Comparison of ENCODE assay signal across 1 cellular context in the genomic region with DNA sequence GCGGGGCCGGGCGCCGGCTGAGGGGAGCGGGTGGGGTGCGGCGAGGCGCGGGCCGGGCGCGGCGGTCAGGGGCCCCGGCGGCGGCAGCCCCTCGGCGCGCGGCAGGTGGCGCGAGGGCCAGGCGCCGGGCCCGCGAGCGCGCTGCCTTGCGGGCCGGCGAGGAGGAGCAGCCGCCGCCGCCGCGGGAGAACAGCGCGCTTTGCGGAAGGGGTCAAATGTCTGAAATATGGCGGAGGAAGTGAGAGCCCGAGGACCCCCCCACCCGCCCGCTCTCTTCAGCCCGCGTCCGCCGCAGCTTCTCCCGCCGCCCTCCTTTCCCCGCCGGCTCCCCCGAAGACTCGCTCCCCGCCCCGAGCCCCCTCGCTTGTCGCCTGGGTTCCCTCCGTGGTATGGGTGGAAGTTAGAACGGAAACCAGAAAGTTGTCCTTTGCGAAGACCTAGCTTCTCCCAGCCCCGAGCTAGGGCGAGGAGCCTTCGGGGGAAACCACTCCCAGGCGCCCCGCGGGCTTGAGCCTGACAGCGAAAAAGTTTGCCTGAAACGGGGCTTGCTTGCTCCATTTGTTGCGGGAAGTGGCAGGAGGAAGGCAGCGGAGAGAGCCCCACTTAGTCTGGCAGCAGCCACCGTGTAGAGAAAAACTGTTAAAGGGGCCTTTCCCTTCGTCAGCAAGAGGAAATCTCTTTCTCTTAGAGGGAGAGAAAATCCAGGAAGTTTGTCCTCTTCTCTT.
TF ChIP-seq lines count a peak whose summit lies in the region.

No MANE protein-coding gene starts in this region.

TF ChIP-seq in GM12878, 131 proteins besides CTCF, POLR2A, EP300 and RAD21 (continued from another document):
- TF ChIP-seq RUNX3 (IDR thresholded peaks at IDR 0.05; ENCODE audit: low read length) (no peak), NR2F1 (conservative IDR thresholded peaks at IDR 0.05) (no peak), SRF (IDR thresholded peaks at IDR 0.05; ENCODE audit: low read depth in 2 of 2, low read length in 2 of 2) (no peak), NFIC (IDR thresholded peaks at IDR 0.05; ENCODE audit: low read depth, low read length) (no peak), RAD51 (IDR thresholded peaks at IDR 0.05) (no peak), MEF2A (IDR thresholded peaks at IDR 0.05; ENCODE audit: insufficient read depth, low read depth, low read length) (no peak), SPI1 (IDR thresholded peaks at IDR 0.05; ENCODE audit: borderline replicate concordance, insufficient read depth, low read depth, low read length) (peak; percentile 16; the same call in 1 of the 2 replicates), YY1 (IDR thresholded peaks at IDR 0.05; ENCODE audit: low read depth, low read length) (peak; percentile 64), PAX5 (IDR thresholded peaks at IDR 0.05; ENCODE audit: borderline replicate concordance, low read depth, low read length) (no peak), BACH1 (IDR thresholded peaks at IDR 0.05; ENCODE audit: borderline replicate concordance) (no peak), POLR2AphosphoS5 (IDR thresholded peaks at IDR 0.05; ENCODE audit: low read length) (0 out of 2 replicates have a peak, but pooled peaks have one; percentile 49), RCOR1 (conservative IDR thresholded peaks at IDR 0.05; ENCODE audit: low read depth, low read length) (no peak), WRNIP1 (IDR thresholded peaks at IDR 0.05; ENCODE audit: borderline replicate concordance, low read depth, low read length) (no peak)
- TF ChIP-seq, protein P1, sequence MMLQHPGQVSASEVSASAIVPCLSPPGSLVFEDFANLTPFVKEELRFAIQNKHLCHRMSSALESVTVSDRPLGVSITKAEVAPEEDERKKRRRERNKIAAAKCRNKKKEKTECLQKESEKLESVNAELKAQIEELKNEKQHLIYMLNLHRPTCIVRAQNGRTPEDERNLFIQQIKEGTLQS (IDR thresholded peaks at IDR 0.05; ENCODE audit: borderline replicate concordance, extremely low read depth, low read depth, low read length): no peak
- TF ChIP-seq, protein P2, sequence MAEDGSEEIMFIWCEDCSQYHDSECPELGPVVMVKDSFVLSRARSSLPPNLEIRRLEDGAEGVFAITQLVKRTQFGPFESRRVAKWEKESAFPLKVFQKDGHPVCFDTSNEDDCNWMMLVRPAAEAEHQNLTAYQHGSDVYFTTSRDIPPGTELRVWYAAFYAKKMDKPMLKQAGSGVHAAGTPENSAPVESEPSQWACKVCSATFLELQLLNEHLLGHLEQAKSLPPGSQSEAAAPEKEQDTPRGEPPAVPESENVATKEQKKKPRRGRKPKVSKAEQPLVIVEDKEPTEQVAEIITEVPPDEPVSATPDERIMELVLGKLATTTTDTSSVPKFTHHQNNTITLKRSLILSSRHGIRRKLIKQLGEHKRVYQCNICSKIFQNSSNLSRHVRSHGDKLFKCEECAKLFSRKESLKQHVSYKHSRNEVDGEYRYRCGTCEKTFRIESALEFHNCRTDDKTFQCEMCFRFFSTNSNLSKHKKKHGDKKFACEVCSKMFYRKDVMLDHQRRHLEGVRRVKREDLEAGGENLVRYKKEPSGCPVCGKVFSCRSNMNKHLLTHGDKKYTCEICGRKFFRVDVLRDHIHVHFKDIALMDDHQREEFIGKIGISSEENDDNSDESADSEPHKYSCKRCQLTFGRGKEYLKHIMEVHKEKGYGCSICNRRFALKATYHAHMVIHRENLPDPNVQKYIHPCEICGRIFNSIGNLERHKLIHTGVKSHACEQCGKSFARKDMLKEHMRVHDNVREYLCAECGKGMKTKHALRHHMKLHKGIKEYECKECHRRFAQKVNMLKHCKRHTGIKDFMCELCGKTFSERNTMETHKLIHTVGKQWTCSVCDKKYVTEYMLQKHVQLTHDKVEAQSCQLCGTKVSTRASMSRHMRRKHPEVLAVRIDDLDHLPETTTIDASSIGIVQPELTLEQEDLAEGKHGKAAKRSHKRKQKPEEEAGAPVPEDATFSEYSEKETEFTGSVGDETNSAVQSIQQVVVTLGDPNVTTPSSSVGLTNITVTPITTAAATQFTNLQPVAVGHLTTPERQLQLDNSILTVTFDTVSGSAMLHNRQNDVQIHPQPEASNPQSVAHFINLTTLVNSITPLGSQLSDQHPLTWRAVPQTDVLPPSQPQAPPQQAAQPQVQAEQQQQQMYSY (CRISPR knock-in tag; IDR thresholded peaks at IDR 0.05): no peak
- TF ChIP-seq, protein P3, sequence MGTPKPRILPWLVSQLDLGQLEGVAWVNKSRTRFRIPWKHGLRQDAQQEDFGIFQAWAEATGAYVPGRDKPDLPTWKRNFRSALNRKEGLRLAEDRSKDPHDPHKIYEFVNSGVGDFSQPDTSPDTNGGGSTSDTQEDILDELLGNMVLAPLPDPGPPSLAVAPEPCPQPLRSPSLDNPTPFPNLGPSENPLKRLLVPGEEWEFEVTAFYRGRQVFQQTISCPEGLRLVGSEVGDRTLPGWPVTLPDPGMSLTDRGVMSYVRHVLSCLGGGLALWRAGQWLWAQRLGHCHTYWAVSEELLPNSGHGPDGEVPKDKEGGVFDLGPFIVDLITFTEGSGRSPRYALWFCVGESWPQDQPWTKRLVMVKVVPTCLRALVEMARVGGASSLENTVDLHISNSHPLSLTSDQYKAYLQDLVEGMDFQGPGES (IDR thresholded peaks at IDR 0.05): no peak
- TF ChIP-seq, protein P4, sequence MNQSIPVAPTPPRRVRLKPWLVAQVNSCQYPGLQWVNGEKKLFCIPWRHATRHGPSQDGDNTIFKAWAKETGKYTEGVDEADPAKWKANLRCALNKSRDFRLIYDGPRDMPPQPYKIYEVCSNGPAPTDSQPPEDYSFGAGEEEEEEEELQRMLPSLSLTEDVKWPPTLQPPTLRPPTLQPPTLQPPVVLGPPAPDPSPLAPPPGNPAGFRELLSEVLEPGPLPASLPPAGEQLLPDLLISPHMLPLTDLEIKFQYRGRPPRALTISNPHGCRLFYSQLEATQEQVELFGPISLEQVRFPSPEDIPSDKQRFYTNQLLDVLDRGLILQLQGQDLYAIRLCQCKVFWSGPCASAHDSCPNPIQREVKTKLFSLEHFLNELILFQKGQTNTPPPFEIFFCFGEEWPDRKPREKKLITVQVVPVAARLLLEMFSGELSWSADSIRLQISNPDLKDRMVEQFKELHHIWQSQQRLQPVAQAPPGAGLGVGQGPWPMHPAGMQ (IDR thresholded peaks at IDR 0.05; ENCODE audit: borderline replicate concordance): no peak
- TF ChIP-seq, protein P5, sequence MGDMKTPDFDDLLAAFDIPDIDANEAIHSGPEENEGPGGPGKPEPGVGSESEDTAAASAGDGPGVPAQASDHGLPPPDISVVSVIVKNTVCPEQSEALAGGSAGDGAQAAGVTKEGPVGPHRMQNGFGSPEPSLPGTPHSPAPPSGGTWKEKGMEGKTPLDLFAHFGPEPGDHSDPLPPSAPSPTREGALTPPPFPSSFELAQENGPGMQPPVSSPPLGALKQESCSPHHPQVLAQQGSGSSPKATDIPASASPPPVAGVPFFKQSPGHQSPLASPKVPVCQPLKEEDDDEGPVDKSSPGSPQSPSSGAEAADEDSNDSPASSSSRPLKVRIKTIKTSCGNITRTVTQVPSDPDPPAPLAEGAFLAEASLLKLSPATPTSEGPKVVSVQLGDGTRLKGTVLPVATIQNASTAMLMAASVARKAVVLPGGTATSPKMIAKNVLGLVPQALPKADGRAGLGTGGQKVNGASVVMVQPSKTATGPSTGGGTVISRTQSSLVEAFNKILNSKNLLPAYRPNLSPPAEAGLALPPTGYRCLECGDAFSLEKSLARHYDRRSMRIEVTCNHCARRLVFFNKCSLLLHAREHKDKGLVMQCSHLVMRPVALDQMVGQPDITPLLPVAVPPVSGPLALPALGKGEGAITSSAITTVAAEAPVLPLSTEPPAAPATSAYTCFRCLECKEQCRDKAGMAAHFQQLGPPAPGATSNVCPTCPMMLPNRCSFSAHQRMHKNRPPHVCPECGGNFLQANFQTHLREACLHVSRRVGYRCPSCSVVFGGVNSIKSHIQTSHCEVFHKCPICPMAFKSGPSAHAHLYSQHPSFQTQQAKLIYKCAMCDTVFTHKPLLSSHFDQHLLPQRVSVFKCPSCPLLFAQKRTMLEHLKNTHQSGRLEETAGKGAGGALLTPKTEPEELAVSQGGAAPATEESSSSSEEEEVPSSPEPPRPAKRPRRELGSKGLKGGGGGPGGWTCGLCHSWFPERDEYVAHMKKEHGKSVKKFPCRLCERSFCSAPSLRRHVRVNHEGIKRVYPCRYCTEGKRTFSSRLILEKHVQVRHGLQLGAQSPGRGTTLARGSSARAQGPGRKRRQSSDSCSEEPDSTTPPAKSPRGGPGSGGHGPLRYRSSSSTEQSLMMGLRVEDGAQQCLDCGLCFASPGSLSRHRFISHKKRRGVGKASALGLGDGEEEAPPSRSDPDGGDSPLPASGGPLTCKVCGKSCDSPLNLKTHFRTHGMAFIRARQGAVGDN (IDR thresholded peaks at IDR 0.05): no peak
- TF ChIP-seq, protein P6, sequence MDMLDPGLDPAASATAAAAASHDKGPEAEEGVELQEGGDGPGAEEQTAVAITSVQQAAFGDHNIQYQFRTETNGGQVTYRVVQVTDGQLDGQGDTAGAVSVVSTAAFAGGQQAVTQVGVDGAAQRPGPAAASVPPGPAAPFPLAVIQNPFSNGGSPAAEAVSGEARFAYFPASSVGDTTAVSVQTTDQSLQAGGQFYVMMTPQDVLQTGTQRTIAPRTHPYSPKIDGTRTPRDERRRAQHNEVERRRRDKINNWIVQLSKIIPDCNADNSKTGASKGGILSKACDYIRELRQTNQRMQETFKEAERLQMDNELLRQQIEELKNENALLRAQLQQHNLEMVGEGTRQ (IDR thresholded peaks at IDR 0.05; ENCODE audit: borderline replicate concordance, low read depth, low read length): no peak
